In the genomic region with DNA sequence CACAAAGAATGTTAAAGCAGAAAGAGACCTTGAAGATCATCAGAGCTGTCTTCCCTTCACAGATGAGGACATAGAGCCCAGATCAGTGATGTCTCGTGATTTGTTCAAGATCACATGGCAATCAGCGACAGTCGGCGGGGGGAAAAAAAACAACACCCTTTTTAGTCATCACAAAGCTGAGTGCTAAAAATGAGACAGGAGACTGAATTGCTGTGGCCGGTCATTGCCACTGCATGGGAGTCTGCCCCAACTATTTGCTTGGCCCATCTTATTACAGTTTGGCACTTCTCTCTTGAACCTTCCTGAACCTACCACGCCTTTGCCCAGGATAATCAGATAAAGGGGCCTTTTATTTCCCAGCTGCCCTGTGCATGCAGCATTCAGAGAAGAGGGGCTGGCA, we compare ENCODE assay signal across 11 cellular contexts.
DNase-seq lines count a peak whose midpoint lies in the region; ATAC-seq and TF ChIP-seq lines count a peak whose summit lies in the region.
"Had no signal": no experiment of that assay in that cellular context is flagged by ENCODE, and none has a peak within 500 bp of the region (broad histone marks: within the 10 kb centered on the region; RNA-seq: fewer than 3 reads in every experiment).

No MANE protein-coding gene starts in this region.

- ATAC-seq in GM18517 (IDR thresholded peaks at IDR 0.05; ENCODE audit: unreplicated experiment) (peak; percentile 29), HG03378 (IDR thresholded peaks at IDR 0.05; ENCODE audit: unreplicated experiment) (peak; percentile 34)

- H3K9me3 ChIP-seq in DOHH2 (ENCODE audit: control insufficient read depth, insufficient read depth, low read length): no peaks in the 10 kb centered on the region

- no peak for TF ChIP-seq CTCF in DOHH2 (IDR thresholded peaks at IDR 0.05; ENCODE audit: low read depth, low read length, poor library complexity, severe bottlenecking)

- TF ChIP-seq POLR2A in erythroblast (IDR thresholded peaks at IDR 0.05; ENCODE audit: low read length): no peak

- H3K9me2 ChIP-seq in DOHH2 (replicated peaks; ENCODE audit: control insufficient read depth, low read length): no peaks in the 10 kb centered on the region

- H3F3A ChIP-seq in DOHH2 (ENCODE audit: control insufficient read depth, insufficient read depth): peaks cover 17% of the 10 kb centered on the region

- H4K20me1 ChIP-seq in DOHH2 (ENCODE audit: control insufficient read depth, insufficient read depth, low read depth, low read length): no peaks in the 10 kb centered on the region

- H3K79me2 ChIP-seq in DOHH2 (ENCODE audit: control insufficient read depth, low read length): peaks cover 63% of the 10 kb centered on the region

- peak overlapping the region; percentile 76 for H3K4me2 ChIP-seq in DOHH2 (ENCODE audit: low read length)

- peak overlapping the region; percentile 64 for H3K4me3 ChIP-seq in DOHH2 (ENCODE audit: low read length)

- H3K27ac ChIP-seq in DOHH2 (ENCODE audit: low read depth, low read length): peak overlapping the region; percentile 84

- DNase-seq in germinal center (ENCODE audit: low spot score): peak; percentile 49
- DNase-seq in ACHN: no peak
- DNase-seq in erythroblast (lab: John Stamatoyannopoulos, UW): no peak
- no peak for DNase-seq in NCI-H1930 (lab: John Stamatoyannopoulos, UW)
- DNase-seq in NCI-H524 (lab: John Stamatoyannopoulos, UW): no peak
- DNase-seq: CD8-positive, alpha-beta memory T cell; H9; NCI-H1048 had no signal

- peaks cover 6% of the 10 kb centered on the region for H3K36me3 ChIP-seq in DOHH2 (ENCODE audit: control insufficient read depth, low read length)

- peaks cover 99% of the 10 kb centered on the region for H3K4me1 ChIP-seq in DOHH2 (ENCODE audit: control insufficient read depth, low read length)

- no peaks in the 10 kb centered on the region for H3K27me3 ChIP-seq in DOHH2 (ENCODE audit: control insufficient read depth, low read length)

- in situ Hi-C loops in ACHN (cut with HindIII; ENCODE audit: low pct_ligation_motif_present, low pct_unique_long_range_greater_than_20kb, low sequenced_read_pairs): no loop called here
